In genomic region chr20:5118220-5119142, GRCh38 we compare ENCODE assay signal across 8 cellular contexts. TPM values are rescaled to one million over a fixed set of nuclear protein-coding genes. Genes with fewer than 3 reads are reported as not detected.
DNase-seq lines count a peak whose midpoint lies in the region; ATAC-seq and TF ChIP-seq lines count a peak whose summit lies in the region.

No MANE protein-coding gene starts in this region.

- no peaks in the 10 kb centered on the region for H3K9me3 ChIP-seq in thoracic aorta

- no peaks in the 10 kb centered on the region for H3K9me3 Mint-ChIP-seq in activated CD4-positive, alpha-beta T cell treated with anti-CD3 and anti-CD28 coated beads, Interleukin-2, amount 10 ng/mL, durations not matched to agents 7 days and 5 days
- H3K9me3 Mint-ChIP-seq in immature natural killer cell, result no peaks in the 10 kb centered on the region

- H3K4me3 Mint-ChIP-seq in activated CD4-positive, alpha-beta T cell treated with anti-CD3 and anti-CD28 coated beads, Interleukin-2, amount 10 ng/mL, durations not matched to agents 7 days and 5 days, result peak overlapping the region; percentile 94
- H3K4me3 Mint-ChIP-seq in immature natural killer cell, result peak overlapping the region; percentile 92 to 97 (median 94)

- CTCF ChIA-PET in activated CD4-positive, alpha-beta T cell treated with anti-CD3 and anti-CD28 coated beads, Interleukin-2, amount 10 ng/mL, durations not matched to agents 7 days and 5 days (lab: Charles Lee), result interaction anchor here (1.2 to 4.1 kb wide), 3 partner anchors 8 to 74 kb away, joined by 3 to 23 read pairs (median 8); partner anchors contain the start of gene CDS2

- peaks cover 7 to 20% of the 10 kb centered on the region in 2 donors for H3K4me1 ChIP-seq in thoracic aorta (ENCODE audit: control insufficient read depth in 1 of 2, low read depth in 2 of 2)

- H3K36me3 ChIP-seq in thoracic aorta, result no peaks in the 10 kb centered on the region

- ATAC-seq in thoracic aorta (ENCODE audit: insufficient number of reproducible peaks, low FRiP score, low read depth), result no peak
- ATAC-seq in HG02623 (IDR thresholded peaks at IDR 0.05; ENCODE audit: unreplicated experiment), result no peak
- ATAC-seq in GM19351 (IDR thresholded peaks at IDR 0.05; ENCODE audit: unreplicated experiment), result no peak

- H3K36me3 Mint-ChIP-seq in activated CD4-positive, alpha-beta T cell treated with anti-CD3 and anti-CD28 coated beads, Interleukin-2, amount 10 ng/mL, durations not matched to agents 7 days and 5 days (ENCODE audit: low read depth), result peaks cover 56% of the 10 kb centered on the region
- peaks cover 4 to 13% (median 12%) of the 10 kb centered on the region in 3 donors for H3K36me3 Mint-ChIP-seq in immature natural killer cell

- DNase-seq in activated CD4-positive, alpha-beta T cell treated with anti-CD3 and anti-CD28 coated beads, Interleukin-2, amount 10 ng/mL, durations not matched to agents 7 days and 5 days, result peak; percentile 19
- DNase-seq in activated CD4-positive, alpha-beta T cell treated with anti-CD3 and anti-CD28 coated beads, Interleukin-2, amount 50 U/mL, for 4 hours, result no peak
- DNase-seq in activated T-cell treated with anti-CD3 and anti-CD28 coated beads, Interleukin-2, amount 50 U/mL, for 48 hours, result peak; percentile 36 to 51
- DNase-seq in immature natural killer cell (no peak), thoracic aorta (ENCODE audit: low spot score) (no peak), cerebellar cortex (ENCODE audit: low spot score) (no peak)

- peak overlapping the region in 1 of 2 donors; percentile 77 for H3K27ac ChIP-seq in thoracic aorta

- H3K4me1 Mint-ChIP-seq in activated CD4-positive, alpha-beta T cell treated with anti-CD3 and anti-CD28 coated beads, Interleukin-2, amount 10 ng/mL, durations not matched to agents 7 days and 5 days, result peaks cover 71% of the 10 kb centered on the region
- peaks cover 28 to 42% of the 10 kb centered on the region in 2 donors for H3K4me1 Mint-ChIP-seq in immature natural killer cell

- POLR2A ChIA-PET in activated CD4-positive, alpha-beta T cell treated with anti-CD3 and anti-CD28 coated beads, Interleukin-2, amount 10 ng/mL, durations not matched to agents 7 days and 5 days (lab: Charles Lee), result no interaction called here

- TF ChIP-seq CTCF in thoracic aorta (IDR thresholded peaks at IDR 0.05), result no peak

- H3K27me3 Mint-ChIP-seq in activated CD4-positive, alpha-beta T cell treated with anti-CD3 and anti-CD28 coated beads, Interleukin-2, amount 10 ng/mL, durations not matched to agents 7 days and 5 days, result no peaks in the 10 kb centered on the region
- peaks cover 0 to 13% (median 6%) of the 10 kb centered on the region in 3 donors for H3K27me3 Mint-ChIP-seq in immature natural killer cell (ENCODE audit: low read depth in 3 of 3)

- H3K27ac Mint-ChIP-seq in activated CD4-positive, alpha-beta T cell treated with anti-CD3 and anti-CD28 coated beads, Interleukin-2, amount 10 ng/mL, durations not matched to agents 7 days and 5 days, result peak overlapping the region; percentile 99
- peak overlapping the region; percentile 80 to 97 (median 90) for H3K27ac Mint-ChIP-seq in immature natural killer cell

- H3K4me3 ChIP-seq in thoracic aorta, result peak overlapping the region; percentile 88

- no peaks in the 10 kb centered on the region for H3K27me3 ChIP-seq in thoracic aorta (replicated peaks; ENCODE audit: insufficient read depth)

RNA-seq across cellular contexts. Expression of gene PCNA, which starts 1.3 kb away (rescaled TPM):
- total RNA-seq in activated CD4-positive, alpha-beta T cell treated with anti-CD3 and anti-CD28 coated beads, Interleukin-2, amount 10 ng/mL, durations not matched to agents 7 days and 5 days, result 100 to 1,000 TPM; 512 to 559 TPM
- polyA plus RNA-seq in immature natural killer cell, result 10 to 100 TPM; 63.3 to 86.5 (median 76.4) TPM
- 10 to 100 TPM; 20.5 to 39.7 TPM for total RNA-seq in thoracic aorta

RNA-seq across cellular contexts. Expression of gene TMEM230, which starts 5.6 kb away (rescaled TPM):
- total RNA-seq in activated CD4-positive, alpha-beta T cell treated with anti-CD3 and anti-CD28 coated beads, Interleukin-2, amount 10 ng/mL, durations not matched to agents 7 days and 5 days, result 10 to 100 TPM; 82.4 to 83.6 TPM
- polyA plus RNA-seq in immature natural killer cell, result 100 to 1,000 TPM; 224 to 275 (median 239) TPM
- 100 to 1,000 TPM in 1 of 2 donors, 10 to 100 TPM in 1; 62.8 to 114 TPM for total RNA-seq in thoracic aorta

RNA-seq across cellular contexts. Expression of gene CDS2, which starts 8.3 kb away (rescaled TPM):
- total RNA-seq in activated CD4-positive, alpha-beta T cell treated with anti-CD3 and anti-CD28 coated beads, Interleukin-2, amount 10 ng/mL, durations not matched to agents 7 days and 5 days, result 10 to 100 TPM; 54.5 to 58.4 TPM
- polyA plus RNA-seq in immature natural killer cell, result 10 to 100 TPM; 50.1 to 61.1 (median 54.8) TPM
- total RNA-seq in thoracic aorta, result 10 to 100 TPM; 63.6 to 85.6 TPM

Comparison
In these comparisons a context has a peak if more than half of its experiments do, and no peak if none do; other contexts are left out.
1. DNase-seq: peak in activated CD4-positive, alpha-beta T cell treated with anti-CD3 and anti-CD28 coated beads, Interleukin-2, amount 10 ng/mL, durations not matched to agents 7 days and 5 days (single experiment) and activated T-cell treated with anti-CD3 and anti-CD28 coated beads, Interleukin-2, amount 50 U/mL, for 48 hours (2 of 2); none in activated CD4-positive, alpha-beta T cell treated with anti-CD3 and anti-CD28 coated beads, Interleukin-2, amount 50 U/mL, for 4 hours (0 of 2), immature natural killer cell (0 of 3), thoracic aorta (single experiment) and cerebellar cortex (single experiment).
2. RNA of gene PCNA, which starts 1.3 kb away (total RNA-seq): 512 to 559 TPM in activated CD4-positive, alpha-beta T cell treated with anti-CD3 and anti-CD28 coated beads, Interleukin-2, amount 10 ng/mL, durations not matched to agents 7 days and 5 days; 20.5 to 39.7 TPM in thoracic aorta; every median in the first group is over 10 times any median in the second.